In the genomic region with DNA sequence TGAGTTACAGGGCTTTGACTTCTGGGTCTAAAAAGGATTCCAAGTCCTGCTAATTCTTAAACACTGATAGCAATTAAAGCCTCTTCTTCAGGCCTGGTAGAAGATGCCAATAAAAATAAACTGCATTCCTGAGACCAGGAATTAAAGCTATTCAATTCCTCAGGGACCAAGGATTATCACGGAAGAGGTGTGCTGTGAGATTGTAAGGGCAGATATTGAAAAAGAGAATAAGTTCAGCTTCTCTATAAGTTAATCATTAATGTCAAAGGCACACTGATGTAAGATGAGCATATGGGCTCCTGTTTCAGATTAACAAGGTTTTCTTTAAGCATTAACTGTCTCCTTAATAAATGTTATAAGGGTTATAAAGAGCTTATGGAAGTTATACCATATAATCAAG, we compare ENCODE assay signal across 22 cellular contexts.
DNase-seq lines count a peak whose midpoint lies in the region; ATAC-seq, FAIRE-seq and TF ChIP-seq lines count a peak whose summit lies in the region.
"Had no signal": no experiment of that assay in that cellular context is flagged by ENCODE, and none has a peak within 500 bp of the region (broad histone marks: within the 10 kb centered on the region; RNA-seq: fewer than 3 reads in every experiment).

No MANE protein-coding gene starts in this region.

- no peak overlapping the region for H3K4me3 ChIP-seq in A549
- H3K4me3 ChIP-seq: Peyer's patch, SJCRH30 had no signal

- WGBS in A549 (ENCODE audit: missing lambda C conversion rate), result 10% methylated on average over 1 of the region's 1 CpG

- TF ChIP-seq RAD21 in A549 (conservative IDR thresholded peaks at IDR 0.05 in 1 of 2, IDR thresholded peaks at IDR 0.05 in 1 of 2), result no peak

- ATAC-seq in A549 (peak in 1 of 2 experiments; percentile 36; a peak in 1 of 6 replicates), left lobe of liver (peak; percentile 41), HG02973 (IDR thresholded peaks at IDR 0.05; ENCODE audit: unreplicated experiment) (no peak)
- ATAC-seq: T-cell had no signal

- CTCF ChIA-PET in A549 (lab: Yijun Ruan, JAX), result no interaction called here

- peak overlapping the region in 1 of 2 experiments; percentile 58; a peak in 1 of 6 replicates for H3K27ac ChIP-seq in A549
- H3K27ac ChIP-seq: Peyer's patch, SJCRH30 had no signal

- TF ChIP-seq CTCF in A549 (IDR thresholded peaks at IDR 0.05), result no peak

- no peaks in the 10 kb centered on the region for H3K9me3 ChIP-seq in A549
- H3K9me3 ChIP-seq: BE2C, Peyer's patch, SJCRH30 had no signal

- FAIRE-seq in A549 (lab: Jason Lieb, UNC), result no peak

- DNase-seq in A549 (ENCODE audit: low read depth in 1 of 2, low spot score in 1 of 2) (peak in 1 of 2 experiments; percentile 51), DMS53 treated with DMSO at 0.1 percent for 48 hours (lab: John Stamatoyannopoulos, UW; ENCODE audit: unreplicated experiment) (peak; percentile 50), NCI-H82 treated with DMSO at 0.1 percent for 48 hours (lab: John Stamatoyannopoulos, UW; ENCODE audit: unreplicated experiment) (peak; percentile 77), left lobe of liver (ENCODE audit: low spot score) (no peak), OCI-M2 (lab: John Stamatoyannopoulos, UW; ENCODE audit: unreplicated experiment) (no peak)
- no peak for DNase-seq in stimulated activated naive CD4-positive, alpha-beta T cell (lab: John Stamatoyannopoulos, UW)
- DNase-seq: BE2C; CD4-positive, CD25-positive, alpha-beta regulatory T cell; GDM1; GOT3; HCEC 1CT; MV-4-11; NCI-H1105 treated with DMSO at 0.1 percent for 48 hours; NCI-H1694; NCI-H2081; NCI-H2171; NCI-H526 treated with DMSO at 0.1 percent for 48 hours; NK-92 treated with Interleukin-12 subunit alpha and Interleukin-12 subunit beta, amount 100 ng/mL, for 24 hours; Peyer's patch; SJCRH30; T-cell had no signal

- TF ChIP-seq POLR2A in A549 (IDR thresholded peaks at IDR 0.05; ENCODE audit: low read length), result no peak

- peak overlapping the region; percentile 48 for H3K4me2 ChIP-seq in A549

- peaks cover 15% of the 10 kb centered on the region; the same call in 2 of the 3 replicates for H3K4me1 ChIP-seq in A549
- H3K4me1 ChIP-seq: BE2C, Peyer's patch, SJCRH30 had no signal

- POLR2A ChIA-PET in A549 (lab: Yijun Ruan, JAX), result no interaction called here

- TF ChIP-seq EP300 in A549 (IDR thresholded peaks at IDR 0.05), result no peak

TF ChIP-seq in A549, 52 proteins besides CTCF, POLR2A, EP300 and RAD21:
- TF ChIP-seq NR3C1 (IDR thresholded peaks at IDR 0.05) (no peak), GATA3 (IDR thresholded peaks at IDR 0.05; ENCODE audit: borderline replicate concordance) (peak; percentile 82), FOSB (CRISPR knock-in tag; IDR thresholded peaks at IDR 0.05) (no peak), EHMT2 (IDR thresholded peaks at IDR 0.05; ENCODE audit: low read depth) (no peak), FOSL2 (IDR thresholded peaks at IDR 0.05) (no peak), FOSL2 (CRISPR knock-in tag; IDR thresholded peaks at IDR 0.05) (no peak), RFX5 (IDR thresholded peaks at IDR 0.05) (no peak)
- TF ChIP-seq, protein P1, sequence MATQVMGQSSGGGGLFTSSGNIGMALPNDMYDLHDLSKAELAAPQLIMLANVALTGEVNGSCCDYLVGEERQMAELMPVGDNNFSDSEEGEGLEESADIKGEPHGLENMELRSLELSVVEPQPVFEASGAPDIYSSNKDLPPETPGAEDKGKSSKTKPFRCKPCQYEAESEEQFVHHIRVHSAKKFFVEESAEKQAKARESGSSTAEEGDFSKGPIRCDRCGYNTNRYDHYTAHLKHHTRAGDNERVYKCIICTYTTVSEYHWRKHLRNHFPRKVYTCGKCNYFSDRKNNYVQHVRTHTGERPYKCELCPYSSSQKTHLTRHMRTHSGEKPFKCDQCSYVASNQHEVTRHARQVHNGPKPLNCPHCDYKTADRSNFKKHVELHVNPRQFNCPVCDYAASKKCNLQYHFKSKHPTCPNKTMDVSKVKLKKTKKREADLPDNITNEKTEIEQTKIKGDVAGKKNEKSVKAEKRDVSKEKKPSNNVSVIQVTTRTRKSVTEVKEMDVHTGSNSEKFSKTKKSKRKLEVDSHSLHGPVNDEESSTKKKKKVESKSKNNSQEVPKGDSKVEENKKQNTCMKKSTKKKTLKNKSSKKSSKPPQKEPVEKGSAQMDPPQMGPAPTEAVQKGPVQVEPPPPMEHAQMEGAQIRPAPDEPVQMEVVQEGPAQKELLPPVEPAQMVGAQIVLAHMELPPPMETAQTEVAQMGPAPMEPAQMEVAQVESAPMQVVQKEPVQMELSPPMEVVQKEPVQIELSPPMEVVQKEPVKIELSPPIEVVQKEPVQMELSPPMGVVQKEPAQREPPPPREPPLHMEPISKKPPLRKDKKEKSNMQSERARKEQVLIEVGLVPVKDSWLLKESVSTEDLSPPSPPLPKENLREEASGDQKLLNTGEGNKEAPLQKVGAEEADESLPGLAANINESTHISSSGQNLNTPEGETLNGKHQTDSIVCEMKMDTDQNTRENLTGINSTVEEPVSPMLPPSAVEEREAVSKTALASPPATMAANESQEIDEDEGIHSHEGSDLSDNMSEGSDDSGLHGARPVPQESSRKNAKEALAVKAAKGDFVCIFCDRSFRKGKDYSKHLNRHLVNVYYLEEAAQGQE (IDR thresholded peaks at IDR 0.05), result no peak
- TF ChIP-seq, protein P2, sequence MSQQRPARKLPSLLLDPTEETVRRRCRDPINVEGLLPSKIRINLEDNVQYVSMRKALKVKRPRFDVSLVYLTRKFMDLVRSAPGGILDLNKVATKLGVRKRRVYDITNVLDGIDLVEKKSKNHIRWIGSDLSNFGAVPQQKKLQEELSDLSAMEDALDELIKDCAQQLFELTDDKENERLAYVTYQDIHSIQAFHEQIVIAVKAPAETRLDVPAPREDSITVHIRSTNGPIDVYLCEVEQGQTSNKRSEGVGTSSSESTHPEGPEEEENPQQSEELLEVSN (IDR thresholded peaks at IDR 0.05; ENCODE audit: borderline replicate concordance, low read depth), result no peak
TF ChIP-seq in A549: peak in this region for 1.

Comparison
In these comparisons a context has a peak if more than half of its experiments do, and no peak if none do; other contexts are left out.
1. DNase-seq: peak in DMS53 treated with DMSO at 0.1 percent for 48 hours (single experiment) and NCI-H82 treated with DMSO at 0.1 percent for 48 hours (single experiment); none in left lobe of liver (single experiment), OCI-M2 (single experiment) and stimulated activated naive CD4-positive, alpha-beta T cell (0 of 6).